8 cellular contexts compared by ENCODE assay signal in the genomic region with DNA sequence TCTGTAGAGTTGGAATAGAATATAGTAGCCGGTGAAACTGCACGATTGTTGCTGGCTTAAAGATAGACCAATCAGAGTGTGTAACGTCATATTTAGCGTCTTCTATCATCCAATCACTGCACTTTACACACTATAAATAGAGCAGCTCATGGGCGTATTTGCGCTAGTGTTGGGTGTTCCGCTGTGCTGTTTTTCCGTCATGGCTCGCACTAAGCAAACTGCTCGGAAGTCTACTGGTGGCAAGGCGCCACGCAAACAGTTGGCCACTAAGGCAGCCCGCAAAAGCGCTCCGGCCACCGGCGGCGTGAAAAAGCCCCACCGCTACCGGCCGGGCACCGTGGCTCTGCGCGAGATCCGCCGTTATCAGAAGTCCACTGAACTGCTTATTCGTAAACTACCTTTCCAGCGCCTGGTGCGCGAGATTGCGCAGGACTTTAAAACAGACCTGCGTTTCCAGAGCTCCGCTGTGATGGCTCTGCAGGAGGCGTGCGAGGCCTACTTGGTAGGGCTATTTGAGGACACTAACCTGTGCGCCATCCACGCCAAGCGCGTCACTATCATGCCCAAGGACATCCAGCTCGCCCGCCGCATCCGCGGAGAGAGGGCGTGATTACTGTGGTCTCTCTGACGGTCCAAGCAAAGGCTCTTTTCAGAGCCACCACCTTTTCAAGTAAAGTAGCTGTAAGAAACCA. TPM values are rescaled to one million over a fixed set of nuclear protein-coding genes. Genes with fewer than 3 reads are reported as not detected.
DNase-seq lines count a peak whose midpoint lies in the region; ATAC-seq and TF ChIP-seq lines count a peak whose summit lies in the region.

No MANE protein-coding gene starts in this region.

- peaks cover 12% of the 10 kb centered on the region for H3K4me1 Mint-ChIP-seq in chondrocyte (ENCODE audit: low read depth)

- peak; percentile 86 for DNase-seq in AG04450 (ENCODE audit: low read depth, low spot score)
- peak; percentile 92 for DNase-seq in NCI-H2171 treated with DMSO at 0.1 percent for 48 hours (lab: John Stamatoyannopoulos, UW)
- peak; percentile 77 for DNase-seq in activated CD4-positive, CD25-positive, alpha-beta regulatory T cell treated with anti-CD3 and anti-CD28 coated beads, Interleukin-2, amount 50 U/mL, for 72 hours
- no peak for DNase-seq in chondrocyte (ENCODE audit: low spot score)
- DNase-seq in kidney epithelial cell (ENCODE audit: low read depth): no peak
- DNase-seq in stimulated activated CD4-positive, alpha-beta T cell treated with anti-CD3 and anti-CD28 coated beads, Interleukin-1b, Interleukin-23, amount 100 ng/mL, for 4 hours (ENCODE audit: low read depth in 2 of 2): peak; percentile 29 to 66

- peaks cover 4% of the 10 kb centered on the region for H3K9me3 Mint-ChIP-seq in chondrocyte (ENCODE audit: low read depth)

- CTCF ChIA-PET in AG04450 (lab: Charles Lee): interaction anchor here (0.7 to 10.7 kb wide), 6 partner anchors 17 to 1777 kb away, joined by 3 to 152 read pairs (median 16); no protein-coding TSS in a partner anchor

- peak overlapping the region; percentile 95 for H3K4me3 Mint-ChIP-seq in chondrocyte (ENCODE audit: unreplicated experiment)

- no peaks in the 10 kb centered on the region for H3K36me3 Mint-ChIP-seq in chondrocyte (ENCODE audit: low read depth)

- no peaks in the 10 kb centered on the region; the same call in 1 of the 2 replicates for H3K9me3 ChIP-seq in AG04450 (ENCODE audit: control insufficient read depth, insufficient read depth, low read length)

- H3K4me3 ChIP-seq in AG04450 (ENCODE audit: low read depth, low read length): peak overlapping the region; percentile 71
- peak overlapping the region; percentile 74 for H3K4me3 ChIP-seq in kidney epithelial cell (ENCODE audit: low read depth, low read length)

- peak overlapping the region; percentile 98 for H3K27ac ChIP-seq in AG04450 (ENCODE audit: low read depth, low read length)

- peak; percentile 56 for ATAC-seq in GM18867 (IDR thresholded peaks at IDR 0.05; ENCODE audit: unreplicated experiment)
- peak; percentile 40 for ATAC-seq in HG03103 (IDR thresholded peaks at IDR 0.05; ENCODE audit: low read depth, unreplicated experiment)

- TF ChIP-seq CTCF in AG04450 (IDR thresholded peaks at IDR 0.05; ENCODE audit: low read depth, low read length): no peak
- TF ChIP-seq CTCF in chondrocyte (IDR thresholded peaks at IDR 0.05): no peak
- no peak for TF ChIP-seq CTCF in kidney epithelial cell (IDR thresholded peaks at IDR 0.05; ENCODE audit: insufficient read depth, low read length, poor library complexity, severe bottlenecking)

- no peaks in the 10 kb centered on the region for H3K36me3 ChIP-seq in kidney epithelial cell (ENCODE audit: control insufficient read depth, insufficient read depth, low read length)

- H3K27me3 ChIP-seq in AG04450 (ENCODE audit: control insufficient read depth, insufficient read depth, low read length) (no peaks in the 10 kb centered on the region), kidney epithelial cell (ENCODE audit: control insufficient read depth, insufficient read depth, low read length) (no peaks in the 10 kb centered on the region)

- H3K27ac Mint-ChIP-seq in chondrocyte (ENCODE audit: unreplicated experiment): peak overlapping the region; percentile 100

- no peaks in the 10 kb centered on the region for H3K27me3 Mint-ChIP-seq in chondrocyte (ENCODE audit: low read depth)

- POLR2A ChIA-PET in AG04450 (lab: Yijun Ruan, JAX): interaction anchor here (0.5 to 4.0 kb wide), 26 partner anchors 9 to 1873 kb away, joined by 3 to 91 read pairs (median 4); a partner anchor contains a TSS

RNA-seq across cellular contexts. Expression of a gene that starts 57.8 kb away (rescaled TPM):
- polyA plus RNA-seq in AG04450 (2011; rRNA removed): 8.2 and 9.1 TPM in 2 replicates
- 10.2 and 11.4 TPM in 2 replicates for polyA minus RNA-seq in AG04450 (2011; rRNA and poly(A)+ RNA removed)
- total RNA-seq in chondrocyte (7.1 to 7.4 TPM (median 7.2 TPM) in 3 replicates), kidney epithelial cell (4.5 and 4.7 TPM in 2 replicates)

Comparison
In these comparisons a context has a peak if more than half of its experiments do, and no peak if none do; other contexts are left out.
1. DNase-seq: peak in AG04450 (single experiment), NCI-H2171 treated with DMSO at 0.1 percent for 48 hours (single experiment), activated CD4-positive, CD25-positive, alpha-beta regulatory T cell treated with anti-CD3 and anti-CD28 coated beads, Interleukin-2, amount 50 U/mL, for 72 hours (single experiment) and stimulated activated CD4-positive, alpha-beta T cell treated with anti-CD3 and anti-CD28 coated beads, Interleukin-1b, Interleukin-23, amount 100 ng/mL, for 4 hours (2 of 2); none in chondrocyte (single experiment) and kidney epithelial cell (single experiment).